ENCODE assay signal across 1 cellular context in genomic region chr13:100039740-100040139, GRCh38.
TF ChIP-seq lines count a peak whose summit lies in the region.

No MANE protein-coding gene starts in this region.

TF ChIP-seq in HepG2, 621 proteins besides CTCF, POLR2A, EP300 and RAD21 (continued from another document and continues in another):
- TF ChIP-seq ZBTB34 (CRISPR knock-in tag; IDR thresholded peaks at IDR 0.05) (no peak), KLF11 (CRISPR knock-in tag; IDR thresholded peaks at IDR 0.05) (no peak), FOXC1 (CRISPR knock-in tag; IDR thresholded peaks at IDR 0.05; ENCODE audit: borderline replicate concordance) (no peak), ZNF20 (CRISPR knock-in tag; IDR thresholded peaks at IDR 0.05) (no peak), EEA1 (CRISPR knock-in tag; IDR thresholded peaks at IDR 0.05; ENCODE audit: borderline replicate concordance) (no peak), ZFYVE20 (CRISPR knock-in tag; IDR thresholded peaks at IDR 0.05; ENCODE audit: borderline replicate concordance, low read depth) (no peak), MTA3 (CRISPR knock-in tag; IDR thresholded peaks at IDR 0.05) (no peak), ZNF280D (CRISPR knock-in tag; IDR thresholded peaks at IDR 0.05) (no peak), HNRNPH1 (optimal IDR thresholded peaks at IDR 0.05; ENCODE audit: low read depth, low read length) (no peak), ZSCAN9 (CRISPR knock-in tag; IDR thresholded peaks at IDR 0.05; ENCODE audit: borderline replicate concordance) (no peak), TEAD3 (CRISPR knock-in tag; optimal IDR thresholded peaks at IDR 0.05; ENCODE audit: borderline replicate concordance) (peak; percentile 23), ZNF121 (CRISPR knock-in tag; IDR thresholded peaks at IDR 0.05) (no peak), ATF3 (CRISPR knock-in tag; IDR thresholded peaks at IDR 0.05) (no peak), PTBP1 (IDR thresholded peaks at IDR 0.05; ENCODE audit: low read depth, low read length, poor library complexity, severe bottlenecking) (no peak), AHDC1 (CRISPR knock-in tag; IDR thresholded peaks at IDR 0.05; ENCODE audit: borderline replicate concordance) (peak; percentile 60; the same call in 1 of the 2 replicates), STAT6 (CRISPR knock-in tag; IDR thresholded peaks at IDR 0.05; ENCODE audit: borderline replicate concordance) (no peak), FOXP1 (IDR thresholded peaks at IDR 0.05) (no peak), FOXP1 (CRISPR knock-in tag; IDR thresholded peaks at IDR 0.05) (no peak), FOXA3 (CRISPR knock-in tag; IDR thresholded peaks at IDR 0.05) (peak; percentile 37; the same call in 1 of the 2 replicates), ZMYM3 (CRISPR knock-in tag; IDR thresholded peaks at IDR 0.05) (no peak), SPEN (CRISPR knock-in tag; IDR thresholded peaks at IDR 0.05; ENCODE audit: low read depth) (no peak), ZFP62 (CRISPR knock-in tag; IDR thresholded peaks at IDR 0.05) (no peak), ZNF354B (CRISPR knock-in tag; IDR thresholded peaks at IDR 0.05) (no peak), MXD3 (CRISPR knock-in tag; IDR thresholded peaks at IDR 0.05) (no peak), ARID5B (CRISPR knock-in tag; IDR thresholded peaks at IDR 0.05) (peak; percentile 46), MED1 (CRISPR knock-in tag; IDR thresholded peaks at IDR 0.05) (no peak), KLF15 (CRISPR knock-in tag; IDR thresholded peaks at IDR 0.05; ENCODE audit: borderline replicate concordance) (no peak), ZNF619 (CRISPR knock-in tag; IDR thresholded peaks at IDR 0.05) (no peak), AKNA (CRISPR knock-in tag; IDR thresholded peaks at IDR 0.05; ENCODE audit: borderline replicate concordance) (no peak), BORCS8-MEF2B (CRISPR knock-in tag; IDR thresholded peaks at IDR 0.05) (no peak), ZNF780A (CRISPR knock-in tag; IDR thresholded peaks at IDR 0.05) (no peak), YEATS4 (CRISPR knock-in tag; IDR thresholded peaks at IDR 0.05; ENCODE audit: borderline replicate concordance) (no peak), ZNF513 (CRISPR knock-in tag; conservative IDR thresholded peaks at IDR 0.05) (no peak), ZNF34 (CRISPR knock-in tag; IDR thresholded peaks at IDR 0.05; ENCODE audit: borderline replicate concordance) (no peak)
